15 cellular contexts compared by ENCODE assay signal in genomic region chr22:24148586-24148985, GRCh38. TPM values are rescaled to one million over a fixed set of nuclear protein-coding genes. Genes with fewer than 3 reads are reported as not detected.
DNase-seq lines count a peak whose midpoint lies in the region; ATAC-seq and TF ChIP-seq lines count a peak whose summit lies in the region.
"Had no signal": no experiment of that assay in that cellular context is flagged by ENCODE, and none has a peak within 500 bp of the region (broad histone marks: within the 10 kb centered on the region; RNA-seq: fewer than 3 reads in every experiment).

No MANE protein-coding gene starts in this region.

- H3K9me3 Mint-ChIP-seq in activated T-cell treated with anti-CD3 and anti-CD28 coated beads, Interleukin-2, amount 50 U/mL, for 24 hours = no peaks in the 10 kb centered on the region
- no peaks in the 10 kb centered on the region for H3K9me3 Mint-ChIP-seq in WTC11
- H3K9me3 Mint-ChIP-seq: activated T-cell treated with anti-CD3 and anti-CD28 coated beads, Interleukin-2, amount 50 U/mL, for 72 hours; stimulated activated naive B cell treated with anti-CD40 and anti-IgM and Interleukin-4, amounts not matched to agents 10 μg/mL and 1 μg/mL and 100 μg/mL, for 72 hours had no signal

- intact Hi-C loops in left lung (cut with DNase I) = no loop called here

- H3K4me3 ChIP-seq in left lung = no peak overlapping the region
- no peak overlapping the region for H3K4me3 ChIP-seq in thoracic aorta
- H3K4me3 ChIP-seq: K562 had no signal

- ATAC-seq in WTC11 = no peak
- no peak for ATAC-seq in left lung
- ATAC-seq in thoracic aorta (ENCODE audit: insufficient number of reproducible peaks, low FRiP score, low read depth) = no peak
- no peak for ATAC-seq in GM21447 (IDR thresholded peaks at IDR 0.05; ENCODE audit: unreplicated experiment)
- ATAC-seq in GM21360 (IDR thresholded peaks at IDR 0.05; ENCODE audit: unreplicated experiment) = no peak
- ATAC-seq: activated CD4-positive, alpha-beta T cell treated with anti-CD3 and anti-CD28 coated beads for 36 hours; activated T-cell treated with anti-CD3 and anti-CD28 coated beads, Interleukin-2, amount 50 U/mL, for 72 hours; K562; stimulated activated naive B cell treated with anti-CD40 and anti-IgM and Interleukin-4, amounts not matched to agents 10 μg/mL and 1 μg/mL and 100 μg/mL, for 72 hours had no signal

- no peaks in the 10 kb centered on the region for H3K27me3 Mint-ChIP-seq in activated T-cell treated with anti-CD3 and anti-CD28 coated beads, Interleukin-2, amount 50 U/mL, for 24 hours
- no peaks in the 10 kb centered on the region for H3K27me3 Mint-ChIP-seq in WTC11 (ENCODE audit: low read depth)
- H3K27me3 Mint-ChIP-seq: activated CD4-positive, alpha-beta T cell treated with anti-CD3 and anti-CD28 coated beads for 36 hours; stimulated activated naive B cell treated with anti-CD40 and anti-IgM and Interleukin-4, amounts not matched to agents 10 μg/mL and 1 μg/mL and 100 μg/mL, for 72 hours had no signal

- CTCF ChIA-PET in WTC11 (lab: Charles Lee) = interaction anchor here (0.9 to 5.5 kb wide), 2 partner anchors 8 to 219 kb away, joined by 3 to 99 read pairs; no protein-coding TSS in a partner anchor

- peaks cover 0 to 16% of the 10 kb centered on the region in 2 donors for H3K36me3 ChIP-seq in left lung
- H3K36me3 ChIP-seq in thoracic aorta = no peaks in the 10 kb centered on the region

- H3K4me1 Mint-ChIP-seq in activated T-cell treated with anti-CD3 and anti-CD28 coated beads, Interleukin-2, amount 50 U/mL, for 24 hours (ENCODE audit: low read depth) = peaks cover 71% of the 10 kb centered on the region
- peaks cover 27% of the 10 kb centered on the region for H3K4me1 Mint-ChIP-seq in WTC11

- peaks cover 28% of the 10 kb centered on the region for H3K36me3 Mint-ChIP-seq in activated T-cell treated with anti-CD3 and anti-CD28 coated beads, Interleukin-2, amount 50 U/mL, for 24 hours (ENCODE audit: low read depth)
- 0 out of 2 replicates have a peak, but pooled peaks cover 3% of the 10 kb centered on the region for H3K36me3 Mint-ChIP-seq in WTC11

- H3K4me1 ChIP-seq in left lung (peaks cover 58 to 68% of the 10 kb centered on the region in 2 donors), thoracic aorta (ENCODE audit: control insufficient read depth in 1 of 2, low read depth in 2 of 2) (peaks cover 35 to 56% of the 10 kb centered on the region in 2 donors)

- H3K4me3 Mint-ChIP-seq in activated T-cell treated with anti-CD3 and anti-CD28 coated beads, Interleukin-2, amount 50 U/mL, for 24 hours = no peak overlapping the region
- H3K4me3 Mint-ChIP-seq in WTC11 = no peak overlapping the region
- H3K4me3 Mint-ChIP-seq: activated CD4-positive, alpha-beta T cell treated with anti-CD3 and anti-CD28 coated beads for 36 hours; activated T-cell treated with anti-CD3 and anti-CD28 coated beads, Interleukin-2, amount 50 U/mL, for 72 hours; stimulated activated naive B cell treated with anti-CD40 and anti-IgM and Interleukin-4, amounts not matched to agents 10 μg/mL and 1 μg/mL and 100 μg/mL, for 72 hours had no signal

- TF ChIP-seq CTCF in WTC11 (IDR thresholded peaks at IDR 0.05) = no peak
- TF ChIP-seq CTCF in left lung (IDR thresholded peaks at IDR 0.05) = no peak
- no peak for TF ChIP-seq CTCF in thoracic aorta (IDR thresholded peaks at IDR 0.05)

- H3K27me3 ChIP-seq in left lung (no peaks in the 10 kb centered on the region), thoracic aorta (replicated peaks; ENCODE audit: insufficient read depth) (no peaks in the 10 kb centered on the region)

- H3K9me3 ChIP-seq in left lung (no peaks in the 10 kb centered on the region), thoracic aorta (no peaks in the 10 kb centered on the region)

- POLR2A ChIA-PET in WTC11 (lab: Charles Lee) = no interaction called here

- H3K27ac Mint-ChIP-seq in activated T-cell treated with anti-CD3 and anti-CD28 coated beads, Interleukin-2, amount 50 U/mL, for 24 hours = peak overlapping the region; percentile 67
- peak overlapping the region; percentile 76; the same call in 1 of the 2 replicates for H3K27ac Mint-ChIP-seq in WTC11
- H3K27ac Mint-ChIP-seq: activated CD4-positive, alpha-beta T cell treated with anti-CD3 and anti-CD28 coated beads for 36 hours; activated T-cell treated with anti-CD3 and anti-CD28 coated beads, Interleukin-2, amount 50 U/mL, for 72 hours; stimulated activated naive B cell treated with anti-CD40 and anti-IgM and Interleukin-4, amounts not matched to agents 10 μg/mL and 1 μg/mL and 100 μg/mL, for 72 hours had no signal

- H3K27ac ChIP-seq in left lung = peak overlapping the region; percentile 70 to 85
- peak overlapping the region; percentile 73 to 91 for H3K27ac ChIP-seq in thoracic aorta

- no peak for DNase-seq in activated T-cell treated with anti-CD3 and anti-CD28 coated beads, Interleukin-2, amount 50 U/mL, for 24 hours
- DNase-seq in activated T-cell treated with anti-CD3 and anti-CD28 coated beads for 4 hours (no peak), WTC11 (ENCODE audit: low spot score) (no peak), left lung (no peak), thoracic aorta (ENCODE audit: low spot score) (no peak), glomerular visceral epithelial cell (ENCODE audit: extremely low spot score) (no peak)
- DNase-seq: activated CD4-positive, alpha-beta T cell treated with anti-CD3 and anti-CD28 coated beads for 36 hours; activated T-cell treated with anti-CD3 and anti-CD28 coated beads, Interleukin-2, amount 50 U/mL, for 72 hours; kidney; NCI-H1105 treated with DMSO at 0.1 percent for 48 hours; NCI-H226; stimulated activated naive B cell treated with anti-CD40 and anti-IgM and Interleukin-4, amounts not matched to agents 10 μg/mL and 1 μg/mL and 100 μg/mL, for 72 hours had no signal

TF ChIP-seq in WTC11, 78 proteins besides CTCF, POLR2A, EP300 and RAD21 (continues in another document):
- TF ChIP-seq ZMAT4 (CRISPR knock-in tag; IDR thresholded peaks at IDR 0.05) = no peak
- no peak for TF ChIP-seq E2F4 (CRISPR knock-in tag; IDR thresholded peaks at IDR 0.05; ENCODE audit: borderline replicate concordance, low read depth)
- no peak for TF ChIP-seq ZSCAN18 (CRISPR knock-in tag; IDR thresholded peaks at IDR 0.05)
- no peak for TF ChIP-seq FOXP1 (CRISPR knock-in tag; IDR thresholded peaks at IDR 0.05; ENCODE audit: borderline replicate concordance)
- no peak for TF ChIP-seq MXD4 (CRISPR knock-in tag; IDR thresholded peaks at IDR 0.05; ENCODE audit: borderline replicate concordance)
- no peak for TF ChIP-seq ATF2 (CRISPR knock-in tag; IDR thresholded peaks at IDR 0.05; ENCODE audit: borderline replicate concordance, low read depth)
- no peak for TF ChIP-seq SP1 (CRISPR knock-in tag; conservative IDR thresholded peaks at IDR 0.05)
- no peak for TF ChIP-seq TEAD1 (CRISPR knock-in tag; IDR thresholded peaks at IDR 0.05)
- no peak for TF ChIP-seq FOXJ3 (CRISPR knock-in tag; IDR thresholded peaks at IDR 0.05; ENCODE audit: borderline replicate concordance)
- TF ChIP-seq OVOL2 (CRISPR knock-in tag; IDR thresholded peaks at IDR 0.05; ENCODE audit: borderline replicate concordance) = no peak
- no peak for TF ChIP-seq GTF2I (CRISPR knock-in tag; conservative IDR thresholded peaks at IDR 0.05)
- no peak for TF ChIP-seq TEAD4 (CRISPR knock-in tag; IDR thresholded peaks at IDR 0.05)
- no peak for TF ChIP-seq NFE2L1 (CRISPR knock-in tag; IDR thresholded peaks at IDR 0.05)

RNA-seq across cellular contexts. Expression of gene SUSD2, which starts 32.7 kb away (rescaled TPM):
- total RNA-seq in WTC11 (2021) (0.85 to 1.1 TPM (median 0.94 TPM) in 3 replicates), left lung (100 to 1,000 TPM in 1 of 2 donors, 10 to 100 TPM in 1; 63.2 to 374 TPM), thoracic aorta (10 to 100 TPM; 16.8 to 43.2 TPM)
